In the genomic region with DNA sequence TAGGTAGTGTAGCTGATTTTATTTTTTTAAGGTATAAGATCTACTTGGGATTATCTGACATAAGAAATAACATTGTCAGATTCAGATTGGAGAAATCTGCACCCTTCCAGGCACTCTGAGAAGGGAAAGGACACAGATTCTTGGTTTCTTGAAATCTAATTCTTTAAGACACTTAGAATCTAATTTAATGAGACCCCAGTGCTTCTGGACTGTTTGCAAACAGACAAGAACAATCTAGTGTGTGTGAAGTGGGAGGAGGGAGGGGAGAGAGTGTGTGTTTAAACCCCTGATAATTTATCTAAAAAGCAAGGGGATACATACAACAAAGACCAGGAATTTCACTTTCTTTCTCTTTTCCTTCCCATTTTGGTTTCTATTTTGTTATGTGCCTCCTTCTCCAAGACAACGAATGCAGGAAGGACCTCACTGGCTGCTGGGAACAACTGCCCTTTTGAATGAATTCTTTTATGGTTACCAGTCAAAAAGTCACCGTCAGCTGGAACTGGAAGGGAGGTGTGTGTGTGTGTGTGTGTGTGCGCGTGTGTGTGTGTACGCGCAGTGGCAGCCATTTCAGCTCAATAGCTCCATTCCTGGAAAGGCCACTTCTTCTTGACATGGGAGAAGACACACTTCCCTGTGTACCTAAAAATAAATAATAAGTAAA, we compare ENCODE assay signal across 8 cellular contexts.
DNase-seq lines count a peak whose midpoint lies in the region; ATAC-seq and TF ChIP-seq lines count a peak whose summit lies in the region.

No MANE protein-coding gene starts in this region.

- H4K20me1 ChIP-seq in OCI-LY3 (ENCODE audit: insufficient read depth, low read length): no peaks in the 10 kb centered on the region
- H4K20me1 ChIP-seq in fibroblast of lung (ENCODE audit: control insufficient read depth, extremely low read depth, insufficient read depth, low read length): no peaks in the 10 kb centered on the region

- CTCF ChIA-PET in T-cell (lab: Charles Lee): interaction anchor here in 1 of 2 donors (0.9 to 3.5 kb wide), 3 partner anchors 42 to 363 kb away, joined by 3 to 29 read pairs (median 8); no protein-coding TSS in a partner anchor

- TF ChIP-seq CTCF in OCI-LY3 (IDR thresholded peaks at IDR 0.05; ENCODE audit: low read depth, low read length) (no peak), fibroblast of lung (conservative IDR thresholded peaks at IDR 0.05 in 1 of 2, IDR thresholded peaks at IDR 0.05 in 1 of 2; ENCODE audit: low read depth in 1 of 2, low read length in 2 of 2) (no peak), parathyroid adenoma (IDR thresholded peaks at IDR 0.05) (no peak)

- H3K36me3 ChIP-seq in OCI-LY3 (replicated peaks; ENCODE audit: low read depth, low read length) (no peaks in the 10 kb centered on the region), fibroblast of lung (ENCODE audit: control insufficient read depth, insufficient read depth, low read length) (no peaks in the 10 kb centered on the region), parathyroid adenoma (ENCODE audit: control insufficient read depth, insufficient read depth, low read length) (no peaks in the 10 kb centered on the region)

- POLR2A ChIA-PET in T-cell (lab: Charles Lee): interaction anchor here in 1 of 2 donors (0.6 kb wide), 1 partner anchor 787 kb away, joined by 3 read pairs; no protein-coding TSS in a partner anchor

- no peak overlapping the region for H3K4me3 Mint-ChIP-seq in T-cell

- no peaks in the 10 kb centered on the region for H3K27me3 Mint-ChIP-seq in T-cell

- H3K4me2 ChIP-seq in OCI-LY3 (ENCODE audit: low read length): peak overlapping the region; percentile 81
- peak overlapping the region; percentile 70 for H3K4me2 ChIP-seq in fibroblast of lung (ENCODE audit: extremely low read depth, insufficient read depth, low read length)
- H3K4me2 ChIP-seq in parathyroid adenoma (ENCODE audit: low read length): no peak overlapping the region

- H2AFZ ChIP-seq in OCI-LY3 (ENCODE audit: low read depth, low read length) (peak overlapping the region; percentile 94), fibroblast of lung (ENCODE audit: low read length) (peak overlapping the region; percentile 56), parathyroid adenoma (peak overlapping the region; percentile 67)

- peaks cover 22 to 34% (median 24%) of the 10 kb centered on the region in 3 donors for H3K4me1 Mint-ChIP-seq in T-cell

- no peaks in the 10 kb centered on the region for H3K36me3 Mint-ChIP-seq in T-cell

- no peak for ATAC-seq in HG02973 (IDR thresholded peaks at IDR 0.05; ENCODE audit: unreplicated experiment)
- no peak for ATAC-seq in T-cell (replicated peaks in 1 of 4)

- no peaks in the 10 kb centered on the region for H3K79me2 ChIP-seq in OCI-LY3 (ENCODE audit: low read length)
- no peaks in the 10 kb centered on the region for H3K79me2 ChIP-seq in fibroblast of lung (ENCODE audit: control insufficient read depth, insufficient read depth, low read length)
- H3K79me2 ChIP-seq in parathyroid adenoma: no peaks in the 10 kb centered on the region

- DNase-seq in ELF-1 (ENCODE audit: low read depth, low spot score) (peak; percentile 49), fibroblast of lung (ENCODE audit: low read depth in 2 of 2) (peak; percentile 86 to 96), T-cell (no peak), GOT3 (lab: John Stamatoyannopoulos, UW) (no peak), epidermal melanocyte (ENCODE audit: insufficient read length, low spot score) (no peak)

- peak overlapping the region; percentile 80 for H3K27ac ChIP-seq in OCI-LY3 (ENCODE audit: low read length)
- H3K27ac ChIP-seq in fibroblast of lung (ENCODE audit: insufficient read depth, low read length): peak overlapping the region; percentile 81
- H3K27ac ChIP-seq in parathyroid adenoma: peak overlapping the region; percentile 83

- H3K9ac ChIP-seq in OCI-LY3 (ENCODE audit: low read length) (peak overlapping the region; percentile 65), fibroblast of lung (ENCODE audit: insufficient read depth, low read length) (peak overlapping the region; percentile 57), parathyroid adenoma (no peak overlapping the region)

- peak overlapping the region; percentile 66 for H3K4me3 ChIP-seq in OCI-LY3 (ENCODE audit: low read length)
- peak overlapping the region in 1 of 4 experiments; percentile 9 for H3K4me3 ChIP-seq in fibroblast of lung (replicated peaks in 1 of 4; ENCODE audit: control extremely low read depth in 1 of 4, insufficient read depth in 1 of 4, low read depth in 3 of 4, low read length in 4 of 4)
- H3K4me3 ChIP-seq in parathyroid adenoma (ENCODE audit: low read depth, low read length): no peak overlapping the region

- H3K27me3 ChIP-seq in OCI-LY3 (ENCODE audit: low read depth, low read length): peaks cover 7% of the 10 kb centered on the region; the same call in 1 of the 2 replicates
- H3K27me3 ChIP-seq in fibroblast of lung (ENCODE audit: control insufficient read depth, insufficient read depth, low read length): no peaks in the 10 kb centered on the region
- no peaks in the 10 kb centered on the region for H3K27me3 ChIP-seq in parathyroid adenoma (ENCODE audit: control insufficient read depth, insufficient read depth, low read length)

- H3K4me1 ChIP-seq in OCI-LY3 (ENCODE audit: low read length) (peaks cover 47% of the 10 kb centered on the region), fibroblast of lung (ENCODE audit: control insufficient read depth, extremely low read depth, insufficient read depth, low read length) (peaks cover 9% of the 10 kb centered on the region), parathyroid adenoma (peaks cover 21% of the 10 kb centered on the region)

- no peak overlapping the region for H3K27ac Mint-ChIP-seq in T-cell

- no peaks in the 10 kb centered on the region for H3K9me3 ChIP-seq in OCI-LY3 (ENCODE audit: insufficient read depth, low read length)
- H3K9me3 ChIP-seq in fibroblast of lung (ENCODE audit: control insufficient read depth, insufficient read depth, low read depth, low read length): no peaks in the 10 kb centered on the region
- no peaks in the 10 kb centered on the region for H3K9me3 ChIP-seq in parathyroid adenoma (ENCODE audit: control insufficient read depth, low read length)

- no peaks in the 10 kb centered on the region for H3K9me3 Mint-ChIP-seq in T-cell

Comparison
In these comparisons a context has a peak if more than half of its experiments do, and no peak if none do; other contexts are left out.
1. DNase-seq: peak in ELF-1 (single experiment) and fibroblast of lung (2 of 2); none in T-cell (0 of 34), GOT3 (single experiment) and epidermal melanocyte (single experiment).
2. Peak in every context shown above with its lines, with median percentiles within 50 percentile points of each other: H2AFZ ChIP-seq and H3K27ac ChIP-seq.